ENCODE assay signal across 1 cellular context in genomic region chr5:172853355-172853975, GRCh38.
TF ChIP-seq lines count a peak whose summit lies in the region.

No MANE protein-coding gene starts in this region.

TF ChIP-seq in HepG2, 621 proteins besides CTCF, POLR2A, EP300 and RAD21 (continued from another document):
- TF ChIP-seq ZNF609 (CRISPR knock-in tag; IDR thresholded peaks at IDR 0.05; ENCODE audit: borderline replicate concordance) (no peak), POGK (CRISPR knock-in tag; conservative IDR thresholded peaks at IDR 0.05) (no peak), PAF1 (CRISPR knock-in tag; IDR thresholded peaks at IDR 0.05) (no peak), ZNF703 (CRISPR knock-in tag; IDR thresholded peaks at IDR 0.05; ENCODE audit: borderline replicate concordance) (no peak), RARA (CRISPR knock-in tag; IDR thresholded peaks at IDR 0.05) (no peak), FOSL2 (CRISPR knock-in tag; IDR thresholded peaks at IDR 0.05) (0 out of 2 replicates have a peak, but pooled peaks have one; percentile 24), ZNF687 (CRISPR knock-in tag; IDR thresholded peaks at IDR 0.05) (peak; percentile 43; the same call in 1 of the 2 replicates), MAX (IDR thresholded peaks at IDR 0.05) (no peak), TFAP4 (IDR thresholded peaks at IDR 0.05; ENCODE audit: borderline replicate concordance, low read depth) (peak; percentile 66; the same call in 1 of the 2 replicates), SNAPC4 (CRISPR knock-in tag; IDR thresholded peaks at IDR 0.05) (0 out of 2 replicates have a peak, but pooled peaks have one; percentile 39), ZNF784 (CRISPR knock-in tag; IDR thresholded peaks at IDR 0.05; ENCODE audit: borderline replicate concordance) (no peak), ZSCAN22 (CRISPR knock-in tag; IDR thresholded peaks at IDR 0.05) (no peak), ZNF142 (CRISPR knock-in tag; IDR thresholded peaks at IDR 0.05) (no peak), HMG20A (CRISPR knock-in tag; IDR thresholded peaks at IDR 0.05; ENCODE audit: borderline replicate concordance) (no peak), GATAD2A (CRISPR knock-in tag; IDR thresholded peaks at IDR 0.05) (peak; percentile 78), ISL2 (CRISPR knock-in tag; IDR thresholded peaks at IDR 0.05) (no peak), GFI1 (CRISPR knock-in tag; IDR thresholded peaks at IDR 0.05; ENCODE audit: borderline replicate concordance) (no peak; the same call in 1 of the 2 replicates), TEF (CRISPR knock-in tag; IDR thresholded peaks at IDR 0.05) (no peak), ZNF460 (CRISPR knock-in tag; IDR thresholded peaks at IDR 0.05; ENCODE audit: borderline replicate concordance) (no peak), ZBTB8A (CRISPR knock-in tag; IDR thresholded peaks at IDR 0.05; ENCODE audit: borderline replicate concordance, low read depth) (no peak), TERF1 (CRISPR knock-in tag; IDR thresholded peaks at IDR 0.05) (no peak), ZNF496 (CRISPR knock-in tag; IDR thresholded peaks at IDR 0.05; ENCODE audit: insufficient replicate concordance) (no peak), NPAS2 (CRISPR knock-in tag; IDR thresholded peaks at IDR 0.05; ENCODE audit: borderline replicate concordance) (no peak)
TF ChIP-seq in HepG2: peak in this region for 28.
